10 cellular contexts compared by ENCODE assay signal in the genomic region with DNA sequence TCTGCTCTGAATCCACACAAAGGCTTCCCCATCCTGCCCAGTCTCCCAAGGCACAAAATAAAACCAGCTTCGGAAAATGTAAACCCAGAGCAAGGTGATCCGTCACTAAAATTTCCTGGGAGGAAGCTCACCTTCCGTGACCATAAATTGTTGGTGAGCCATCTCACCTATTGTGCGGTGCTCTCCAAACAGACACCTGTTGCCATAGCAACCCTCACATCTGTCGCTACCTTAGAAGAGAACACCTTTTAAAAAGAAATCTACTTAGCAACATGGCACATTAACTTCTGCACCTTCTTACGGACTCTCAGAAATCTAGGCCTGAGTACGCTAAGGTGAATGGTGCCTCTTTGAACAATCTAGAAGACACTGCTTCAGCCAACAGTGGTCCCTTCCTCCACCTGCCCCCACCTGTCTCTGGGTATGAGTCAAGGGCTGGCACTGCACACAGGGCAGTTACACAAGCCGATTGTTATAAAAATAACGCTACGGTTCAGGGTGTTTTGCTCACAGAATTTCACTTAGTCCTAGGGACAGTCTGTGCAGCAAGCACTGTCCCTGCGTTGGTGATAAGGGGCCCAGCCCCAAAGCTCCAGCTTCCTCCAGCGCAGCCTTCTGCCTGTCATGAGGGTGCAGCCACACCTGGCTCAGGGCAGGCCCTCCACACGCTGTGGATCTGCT.
DNase-seq lines count a peak whose midpoint lies in the region; ATAC-seq and TF ChIP-seq lines count a peak whose summit lies in the region.
"Had no signal": no experiment of that assay in that cellular context is flagged by ENCODE, and none has a peak within 500 bp of the region (broad histone marks: within the 10 kb centered on the region; RNA-seq: fewer than 3 reads in every experiment).

No MANE protein-coding gene starts in this region.

- no peak overlapping the region for H2AFZ ChIP-seq in smooth muscle cell (ENCODE audit: low read depth)

- H3K4me3 ChIP-seq in smooth muscle cell = no peak overlapping the region

- H3K9ac ChIP-seq in smooth muscle cell (ENCODE audit: low read depth) = no peak overlapping the region

- peak; percentile 84 for ATAC-seq in Right ventricle myocardium inferior

- no peaks in the 10 kb centered on the region for H4K20me1 ChIP-seq in smooth muscle cell (ENCODE audit: low read depth)

- no peaks in the 10 kb centered on the region for H3K27me3 ChIP-seq in smooth muscle cell (ENCODE audit: low read depth)

- no peaks in the 10 kb centered on the region for H3K36me3 ChIP-seq in smooth muscle cell (ENCODE audit: low read depth)

- WGBS in smooth muscle cell (ENCODE audit: low lambda C conversion rate) = 90% methylated on average over 13 of the region's 13 CpGs

- H3K79me2 ChIP-seq in smooth muscle cell (ENCODE audit: low read depth) = no peaks in the 10 kb centered on the region

- no peak overlapping the region for H3K4me2 ChIP-seq in smooth muscle cell

- no peaks in the 10 kb centered on the region for H3F3A ChIP-seq in smooth muscle cell (ENCODE audit: low read depth)

- H3K4me1 ChIP-seq in smooth muscle cell (ENCODE audit: low read depth) = no peaks in the 10 kb centered on the region

- no peak overlapping the region for H3K27ac ChIP-seq in smooth muscle cell (ENCODE audit: low read depth)
- H3K27ac ChIP-seq: C4-2B had no signal

- intact Hi-C loops in Right ventricle myocardium inferior (cut with DNase I) = no loop called here

- TF ChIP-seq CTCF in smooth muscle cell (IDR thresholded peaks at IDR 0.05; ENCODE audit: borderline replicate concordance, insufficient read depth, poor library complexity, severe bottlenecking) = no peak

- DNase-seq in NCI-H1417 treated with DMSO at 0.1 percent for 48 hours (lab: John Stamatoyannopoulos, UW) = peak; percentile 45
- DNase-seq in NCI-H2171 treated with DMSO at 0.1 percent for 48 hours (lab: John Stamatoyannopoulos, UW) = peak; percentile 81
- DNase-seq in Right ventricle myocardium inferior (ENCODE audit: missing footprints) = no peak
- DNase-seq in renal cortical epithelial cell (ENCODE audit: low read depth) = peak; percentile 17
- no peak for DNase-seq in activated CD8-positive, alpha-beta memory T cell treated with anti-CD3 and anti-CD28 coated beads for 24 hours
- DNase-seq in smooth muscle cell (lab: John Stamatoyannopoulos, UW; ENCODE audit: unreplicated experiment) = no peak
- DNase-seq in H4 (ENCODE audit: low spot score) = no peak
- no peak for DNase-seq in activated naive CD4-positive, alpha-beta T cell (lab: John Stamatoyannopoulos, UW)
- DNase-seq: NCI-H1048 had no signal

- no peaks in the 10 kb centered on the region for H3K9me3 ChIP-seq in smooth muscle cell (replicated peaks; ENCODE audit: low read depth)

Comparison
In these comparisons a context has a peak if more than half of its experiments do, and no peak if none do; other contexts are left out.
1. DNase-seq: peak in NCI-H1417 treated with DMSO at 0.1 percent for 48 hours (single experiment), NCI-H2171 treated with DMSO at 0.1 percent for 48 hours (single experiment) and renal cortical epithelial cell (single experiment); none in Right ventricle myocardium inferior (single experiment), activated CD8-positive, alpha-beta memory T cell treated with anti-CD3 and anti-CD28 coated beads for 24 hours (single experiment), smooth muscle cell (single experiment), H4 (single experiment) and activated naive CD4-positive, alpha-beta T cell (0 of 4).